In genomic region chr1:1573843-1574720, GRCh38 we compare ENCODE assay signal across 8 cellular contexts. TPM values are rescaled to one million over a fixed set of nuclear protein-coding genes. Genes with fewer than 3 reads are reported as not detected.
DNase-seq lines count a peak whose midpoint lies in the region; ATAC-seq and TF ChIP-seq lines count a peak whose summit lies in the region.

No MANE protein-coding gene starts in this region.

- intact Hi-C loops in IMR-90 (cut with micrococcal nuclease) = loop anchor here (10.0 kb wide), 1 partner anchor 331 kb away; no protein-coding TSS in a partner anchor
- intact Hi-C loops in adrenal gland (cut with DNase I) = no loop called here
- intact Hi-C loops in left ventricle myocardium superior (cut with micrococcal nuclease) = no loop called here
- intact Hi-C loops in psoas muscle (cut with DNase I) = no loop called here

- H2BK5ac ChIP-seq in IMR-90 (ENCODE audit: low read depth, low read length, poor library complexity, severe bottlenecking) = peak overlapping the region; percentile 87

- TF ChIP-seq CTCF in IMR-90 (conservative IDR thresholded peaks at IDR 0.05; ENCODE audit: low read depth, low read length) = 0 out of 2 replicates have a peak, but pooled peaks have one; percentile 20
- peak in 3 of 6 experiments; percentile 1 to 18 (median 17) for TF ChIP-seq CTCF in adrenal gland (IDR thresholded peaks at IDR 0.05)
- peak; percentile 10 for TF ChIP-seq CTCF in psoas muscle (IDR thresholded peaks at IDR 0.05)

- H3K9me3 ChIP-seq in ES-I3 (ENCODE audit: control insufficient read depth, insufficient read depth, low read length) = no peaks in the 10 kb centered on the region
- H3K9me3 ChIP-seq in IMR-90 (ENCODE audit: control insufficient read depth, insufficient read depth, low read length) = no peaks in the 10 kb centered on the region
- H3K9me3 ChIP-seq in adrenal gland (replicated peaks in 1 of 3) = no peaks in the 10 kb centered on the region
- no peaks in the 10 kb centered on the region for H3K9me3 ChIP-seq in psoas muscle

- H3K4me3 ChIP-seq in IMR-90 (ENCODE audit: insufficient read depth, low read depth, low read length) (peak overlapping the region; percentile 71), adrenal gland (peak overlapping the region; percentile 83 to 97 (median 94)), psoas muscle (peak overlapping the region; percentile 98)

- no peak overlapping the region for H3K18ac ChIP-seq in IMR-90 (ENCODE audit: low read depth, low read length)

- H3K4me1 ChIP-seq in ES-I3 (ENCODE audit: insufficient read depth, low read length) (no peaks in the 10 kb centered on the region), IMR-90 (ENCODE audit: control insufficient read depth, insufficient read depth, low read length) (no peaks in the 10 kb centered on the region), adrenal gland (replicated peaks in 1 of 2) (peaks cover 0 to 33% of the 10 kb centered on the region in 2 donors), psoas muscle (peaks cover 23% of the 10 kb centered on the region)

- no peak overlapping the region for H2BK120ac ChIP-seq in IMR-90 (ENCODE audit: low read depth, low read length)

- H2AK5ac ChIP-seq in IMR-90 (ENCODE audit: low read depth, low read length) = peak overlapping the region; percentile 86

- TF ChIP-seq POLR2A in IMR-90 (IDR thresholded peaks at IDR 0.05; ENCODE audit: low read depth, low read length) = no peak; the same call in 1 of the 2 replicates
- TF ChIP-seq POLR2A in adrenal gland (IDR thresholded peaks at IDR 0.05) = no peak

- H3K79me1 ChIP-seq in IMR-90 (ENCODE audit: low read depth in 1 of 2, low read length in 2 of 2) = peaks cover 5 to 24% of the 10 kb centered on the region in 2 experiments; a peak in 2 of 4 replicates

- peak overlapping the region; percentile 97 to 99 for H4K8ac ChIP-seq in IMR-90 (ENCODE audit: low read depth in 2 of 2, low read length in 2 of 2)

- CTCF ChIA-PET in IMR-90 (lab: Yijun Ruan, JAX) = no interaction called here

- peak overlapping the region; percentile 79; the same call in 1 of the 2 replicates for H4K91ac ChIP-seq in IMR-90 (ENCODE audit: insufficient read depth, low read depth, low read length)

- peak overlapping the region; percentile 99 for H2AK9ac ChIP-seq in IMR-90 (replicated peaks; ENCODE audit: low read depth, low read length, poor library complexity)

- BruUV-seq in IMR-90 (replicated peaks; lab: Mats Ljungman, UMichigan) = no TSS peak

- in situ Hi-C loops in IMR-90 (cut with MboI; ENCODE audit: low sequenced_read_pairs) = no loop called here

- H3K4me2 ChIP-seq in IMR-90 (ENCODE audit: low read depth, low read length) = peak overlapping the region; percentile 91

- peak overlapping the region; percentile 94 for H3K14ac ChIP-seq in IMR-90 (replicated peaks; ENCODE audit: low read depth, low read length)

- WGBS in IMR-90 (ENCODE audit: extremely low coverage in 2 of 2, insufficient read length in 1 of 2), 2 experiments = 0% methylated on average over 49 of the region's 96 CpGs; no CpG with 5 or more reads in 1 of the 2 experiments
- 0 to 1% (median 0%) methylated on average over 23 to 91 of the region's 96 CpGs for WGBS in adrenal gland, 4 donors
- 0 to 1% (median 0%) methylated on average over 45 to 96 of the region's 96 CpGs for WGBS in psoas muscle, 3 donors

- peak; percentile 43 for ATAC-seq in GM21717 (IDR thresholded peaks at IDR 0.05; ENCODE audit: unreplicated experiment)
- ATAC-seq in IMR-90 (ENCODE audit: low read depth) = peak; percentile 86
- ATAC-seq in left ventricle myocardium superior = peak; percentile 81
- ATAC-seq in psoas muscle = peak; percentile 69 to 76 (median 72)

- no peak overlapping the region for H2BK20ac ChIP-seq in IMR-90 (ENCODE audit: low read depth, low read length)

- H3K27me3 ChIP-seq in IMR-90 (ENCODE audit: control insufficient read depth, insufficient read depth, low read length) (peaks cover 10% of the 10 kb centered on the region; the same call in 1 of the 2 replicates), adrenal gland (no peaks in the 10 kb centered on the region), psoas muscle (ENCODE audit: insufficient read depth in 3 of 3, low read length in 2 of 3) (no peaks in the 10 kb centered on the region)

- peak; percentile 7; the same call in 1 of the 2 replicates for TF ChIP-seq RAD21 in IMR-90 (IDR thresholded peaks at IDR 0.05; ENCODE audit: low read length)

- H3K4ac ChIP-seq in IMR-90 (ENCODE audit: low read depth, low read length) = peak overlapping the region; percentile 93

- peak overlapping the region; percentile 55 for H3K56ac ChIP-seq in IMR-90 (ENCODE audit: extremely low read depth, insufficient read depth, low read length)

- H3K23ac ChIP-seq in IMR-90 (ENCODE audit: low read depth, low read length) = peak overlapping the region; percentile 97

- peak overlapping the region; percentile 96 for H2AFZ ChIP-seq in IMR-90 (replicated peaks; ENCODE audit: low read length, poor library complexity)

- dilution Hi-C loops in IMR-90 (cut with HindIII; ENCODE audit: low sequenced_read_pairs, unreplicated experiment) = no loop called here

- peaks cover 40% of the 10 kb centered on the region for H4K20me1 ChIP-seq in IMR-90 (ENCODE audit: insufficient read depth, low read length)

- peaks cover 2% of the 10 kb centered on the region; the same call in 1 of the 2 replicates for H3K36me3 ChIP-seq in ES-I3 (ENCODE audit: insufficient read depth, low read length)
- H3K36me3 ChIP-seq in IMR-90 (ENCODE audit: control insufficient read depth, insufficient read depth, low read length) = peaks cover 14% of the 10 kb centered on the region
- peaks cover 0 to 9% of the 10 kb centered on the region in 2 donors for H3K36me3 ChIP-seq in adrenal gland (replicated peaks in 1 of 2)
- H3K36me3 ChIP-seq in psoas muscle (ENCODE audit: insufficient read depth in 1 of 2, low read depth in 1 of 2) = peaks cover 0 to 24% of the 10 kb centered on the region in 2 donors

- H3K27ac ChIP-seq in IMR-90 (ENCODE audit: insufficient read depth, low read length) (peak overlapping the region; percentile 92), adrenal gland (peak overlapping the region; percentile 97 to 99 (median 99)), psoas muscle (peak overlapping the region; percentile 100)

- peak overlapping the region; percentile 87 for H4K5ac ChIP-seq in IMR-90 (ENCODE audit: low read depth, low read length)

- no peak overlapping the region for H2BK15ac ChIP-seq in IMR-90 (ENCODE audit: low read depth, low read length)

- DNase-seq in IMR-90 (peak; percentile 56), SHP77 treated with DMSO at 0.1 percent for 48 hours (lab: John Stamatoyannopoulos, UW) (peak; percentile 46), adrenal gland (peak in 6 of 7 donors; percentile 46 to 67 (median 66)), left ventricle myocardium superior (peak; percentile 3), psoas muscle (peak; percentile 72 to 84), NCI-H524 treated with DMSO at 0.1 percent for 48 hours (lab: John Stamatoyannopoulos, UW) (no peak)

- POLR2A ChIA-PET in IMR-90 (lab: Charles Lee; ENCODE audit: unreplicated experiment) = no interaction called here

- peaks cover 3% of the 10 kb centered on the region for H3K9me1 ChIP-seq in IMR-90 (ENCODE audit: insufficient read depth, low read length)

- H3K9ac ChIP-seq in ES-I3 (ENCODE audit: low read depth, low read length) (peak overlapping the region; percentile 97), IMR-90 (ENCODE audit: low read depth, low read length) (peak overlapping the region; percentile 92)

RNA-seq across cellular contexts. Expression of gene SSU72, which starts 0.6 kb away (rescaled TPM):
- total RNA-seq in IMR-90 (2012; rRNA removed) (33.7 and 43.3 TPM in 2 replicates), adrenal gland (100 to 1,000 TPM in 5 of 8 donors, 10 to 100 TPM in 3; 87.7 to 219 (median 110) TPM), left ventricle myocardium superior (118 TPM), psoas muscle (100 to 1,000 TPM; 130 to 185 (median 167) TPM)
- polyA plus RNA-seq in IMR-90 (2012; rRNA removed) (88.4 and 94.0 TPM in 2 replicates), adrenal gland (100 to 1,000 TPM in 2 of 3 donors, 10 to 100 TPM in 1; 84.2 to 132 (median 108) TPM), psoas muscle (100 to 1,000 TPM; 137 to 207 (median 192) TPM)
- polyA plus RNA-seq in IMR-90 (2012; cell fraction: cytosol; rRNA removed) = 64.1 and 72.5 TPM in 2 replicates
- 50.5 and 89.0 TPM in 2 replicates for polyA plus RNA-seq in IMR-90 (2012; cell fraction: nucleus; rRNA removed; ENCODE audit: low replicate concordance)

RNA-seq across cellular contexts. Expression of gene FNDC10, which starts 25.9 kb away (rescaled TPM):
- total RNA-seq in IMR-90 (2012; rRNA removed) (0.28 and 0.36 TPM in 2 replicates), adrenal gland (10 to 100 TPM in 7 of 8 donors, 1 to 10 TPM in 1; 9.4 to 73.6 (median 39.0) TPM), left ventricle myocardium superior (3.6 TPM), psoas muscle (under 1 TPM in 3 of 4 donors, not detected in 1; 0.44 to 0.89 (median 0.82) TPM)
- polyA plus RNA-seq in IMR-90 (2012; rRNA removed) (5.8 and 7.6 TPM in 2 replicates), adrenal gland (10 to 100 TPM in 2 of 3 donors, 1 to 10 TPM in 1; 2.0 to 40.1 (median 39.7) TPM), psoas muscle (under 1 TPM; 0.15 to 0.96 (median 0.34) TPM)
- polyA plus RNA-seq in IMR-90 (2012; cell fraction: cytosol; rRNA removed) = 6.7 and 13.9 TPM in 2 replicates
- polyA plus RNA-seq in IMR-90 (2012; cell fraction: nucleus; rRNA removed; ENCODE audit: low replicate concordance) = 1.9 and 5.3 TPM in 2 replicates

RNA-seq across cellular contexts. Expression of gene TMEM240, which starts 33.7 kb away (rescaled TPM):
- 1.1 and 1.6 TPM in 2 replicates for total RNA-seq in IMR-90 (2012; rRNA removed)
- 7.6 and 10.2 TPM in 2 replicates for polyA plus RNA-seq in IMR-90 (2012; rRNA removed)
- 13.4 and 14.3 TPM in 2 replicates for polyA plus RNA-seq in IMR-90 (2012; cell fraction: cytosol; rRNA removed)
- polyA plus RNA-seq in IMR-90 (2012; cell fraction: nucleus; rRNA removed; ENCODE audit: low replicate concordance) = 13.3 and 31.6 TPM in 2 replicates
- total RNA-seq in adrenal gland = 1 to 10 TPM in 7 of 8 donors, under 1 TPM in 1; 0.95 to 7.0 (median 3.2) TPM
- polyA plus RNA-seq in adrenal gland = 10 to 100 TPM in 1 of 3 donors, 1 to 10 TPM in 1, not detected in 1; 5.5 to 12.4 TPM
- 8.9 TPM for total RNA-seq in left ventricle myocardium superior
- total RNA-seq in psoas muscle = 1 to 10 TPM in 3 of 4 donors, under 1 TPM in 1; 0.88 to 1.4 (median 1.2) TPM
- 1 to 10 TPM in 1 of 3 donors, under 1 TPM in 2; 0.55 to 1.8 (median 0.98) TPM for polyA plus RNA-seq in psoas muscle

RNA-seq across cellular contexts. Expression of gene MIB2, which starts 41.2 kb away (rescaled TPM):
- total RNA-seq in IMR-90 (2012; rRNA removed) (17.2 and 18.1 TPM in 2 replicates), adrenal gland (100 to 1,000 TPM in 2 of 8 donors, 10 to 100 TPM in 6; 28.3 to 158 (median 85.8) TPM), left ventricle myocardium superior (131 TPM), psoas muscle (100 to 1,000 TPM in 1 of 4 donors, 10 to 100 TPM in 3; 66.5 to 106 (median 75.4) TPM)
- polyA plus RNA-seq in IMR-90 (2012; rRNA removed) (47.8 and 58.0 TPM in 2 replicates), adrenal gland (100 to 1,000 TPM in 2 of 3 donors, 1 to 10 TPM in 1; 1.3 to 608 (median 224) TPM), psoas muscle (10 to 100 TPM; 41.8 to 80.5 (median 78.7) TPM)
- polyA plus RNA-seq in IMR-90 (2012; cell fraction: cytosol; rRNA removed) = 32.4 and 47.2 TPM in 2 replicates
- 393 and 1,256 TPM in 2 replicates for polyA plus RNA-seq in IMR-90 (2012; cell fraction: nucleus; rRNA removed; ENCODE audit: low replicate concordance)

RNA-seq across cellular contexts. Expression of gene MMP23B, which starts 57.9 kb away (rescaled TPM):
- total RNA-seq in IMR-90 (2012; rRNA removed) (1.1 and 1.4 TPM in 2 replicates), adrenal gland (10 to 100 TPM in 3 of 8 donors, 1 to 10 TPM in 5; 1.6 to 21.5 (median 8.8) TPM), left ventricle myocardium superior (47.9 TPM), psoas muscle (1 to 10 TPM in 1 of 4 donors, under 1 TPM in 2, not detected in 1; 0.32 to 1.8 (median 0.64) TPM)
- polyA plus RNA-seq in IMR-90 (2012; rRNA removed) (5.4 and 9.1 TPM in 2 replicates), adrenal gland (10 to 100 TPM in 1 of 3 donors, 1 to 10 TPM in 1, not detected in 1; 9.8 to 28.0 TPM), psoas muscle (under 1 TPM in 2 of 3 donors, not detected in 1; 0.25 to 0.29 TPM)
- 9.6 and 14.4 TPM in 2 replicates for polyA plus RNA-seq in IMR-90 (2012; cell fraction: cytosol; rRNA removed)
- polyA plus RNA-seq in IMR-90 (2012; cell fraction: nucleus; rRNA removed; ENCODE audit: low replicate concordance) = 23.7 and 54.5 TPM in 2 replicates
